ENCODE assay signal across 23 cellular contexts in the genomic region with DNA sequence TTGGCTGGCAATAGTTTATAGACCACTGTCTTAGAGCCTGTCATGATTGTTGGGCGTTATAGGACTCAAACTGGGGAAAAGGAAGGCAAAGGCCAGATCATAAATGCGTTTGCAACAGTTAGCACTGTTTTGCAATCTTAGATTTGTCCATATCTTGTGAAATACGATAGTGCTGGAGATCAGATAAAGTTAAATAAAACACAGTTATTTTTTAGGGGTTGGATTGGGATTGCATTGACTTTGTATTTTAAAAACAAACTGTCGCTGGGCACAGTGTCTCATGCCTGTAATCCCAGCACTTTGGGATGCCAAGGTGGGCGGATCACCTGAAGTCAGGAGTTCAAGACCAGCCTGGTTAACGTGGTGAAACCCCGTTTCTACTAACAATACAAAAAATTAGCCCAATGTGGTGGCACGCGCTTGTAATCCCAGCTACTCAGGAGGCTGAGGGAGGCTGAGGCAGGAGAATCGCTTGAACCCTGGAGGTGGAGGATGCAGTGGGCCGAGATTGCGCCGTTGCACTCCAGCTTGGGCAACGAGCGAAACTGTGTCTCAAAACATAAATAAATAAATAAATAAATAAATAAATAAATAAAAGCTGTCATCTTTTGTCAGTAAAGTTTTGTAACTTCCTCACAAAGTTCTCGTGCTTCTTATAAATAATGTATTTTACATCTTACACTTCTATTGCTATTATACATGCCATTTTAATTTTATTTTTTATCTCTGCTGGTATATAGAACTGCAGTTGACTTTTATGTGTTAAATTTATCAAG.
"Had no signal": no experiment of that assay in that cellular context is flagged by ENCODE, and none has a peak within 500 bp of the region (broad histone marks: within the 10 kb centered on the region; RNA-seq: fewer than 3 reads in every experiment).

No MANE protein-coding gene starts in this region.

- H3K9me3 ChIP-seq: body of pancreas, testis, vagina had no signal

- H3K4me1 Mint-ChIP-seq: activated naive CD4-positive, alpha-beta T cell treated with anti-CD3 and anti-CD28 coated beads, Interleukin-2, amount 10 ng/mL, durations not matched to agents 7 days and 5 days; mesothelial cell of epicardium had no signal

- H3K4me3 ChIP-seq: body of pancreas, cardiac muscle cell, heart right ventricle, testis, vagina had no signal

- H3K27ac ChIP-seq: body of pancreas, cardiac muscle cell, heart right ventricle, testis, vagina had no signal

- H3K27ac Mint-ChIP-seq: activated CD4-positive, alpha-beta memory T cell treated with anti-CD3 and anti-CD28 coated beads for 36 hours; activated naive CD4-positive, alpha-beta T cell treated with anti-CD3 and anti-CD28 coated beads, Interleukin-2, amount 10 ng/mL, durations not matched to agents 7 days and 5 days; activated naive CD8-positive, alpha-beta T cell treated with anti-CD3 and anti-CD28 coated beads, Interleukin-2, amount 50 U/mL, for 24 hours; mesothelial cell of epicardium; progenitor cell of endocrine pancreas had no signal

- H3K4me1 ChIP-seq: body of pancreas, heart right ventricle, testis, vagina had no signal

- H3K36me3 ChIP-seq: vagina had no signal

- H3K27me3 Mint-ChIP-seq: activated CD4-positive, alpha-beta memory T cell treated with anti-CD3 and anti-CD28 coated beads for 36 hours; activated naive CD4-positive, alpha-beta T cell treated with anti-CD3 and anti-CD28 coated beads, Interleukin-2, amount 10 ng/mL, durations not matched to agents 7 days and 5 days; activated naive CD8-positive, alpha-beta T cell treated with anti-CD3 and anti-CD28 coated beads, Interleukin-2, amount 50 U/mL, for 24 hours; dendritic cell treated with granulocyte-macrophage colony-stimulating factor and Interleukin-4, amounts not matched to agents 40 ng/mL and 50 ng/mL, for 4 days; progenitor cell of endocrine pancreas had no signal

- H3K27me3 ChIP-seq: body of pancreas, cardiac muscle cell, heart right ventricle, testis, vagina had no signal

- H3K4me3 Mint-ChIP-seq: activated CD4-positive, alpha-beta memory T cell treated with anti-CD3 and anti-CD28 coated beads for 36 hours; activated naive CD4-positive, alpha-beta T cell treated with anti-CD3 and anti-CD28 coated beads, Interleukin-2, amount 10 ng/mL, durations not matched to agents 7 days and 5 days; activated naive CD8-positive, alpha-beta T cell treated with anti-CD3 and anti-CD28 coated beads, Interleukin-2, amount 50 U/mL, for 24 hours; dendritic cell treated with granulocyte-macrophage colony-stimulating factor and Interleukin-4, amounts not matched to agents 40 ng/mL and 50 ng/mL, for 4 days; mesothelial cell of epicardium; natural killer cell had no signal

- DNase-seq: activated CD4-positive, alpha-beta memory T cell treated with anti-CD3 and anti-CD28 coated beads for 36 hours; activated CD4-positive, alpha-beta T cell treated with anti-CD3 and anti-CD28 coated beads for 4 hours; activated CD4-positive, CD25-positive, alpha-beta regulatory T cell; activated effector memory CD4-positive, alpha-beta T cell treated with Interleukin-2 at 50 U/mL for 16 hours; activated naive CD4-positive, alpha-beta T cell treated with anti-CD3 and anti-CD28 coated beads, Interleukin-2, amount 10 ng/mL, durations not matched to agents 7 days and 5 days; activated naive CD8-positive, alpha-beta T cell treated with anti-CD3 and anti-CD28 coated beads, Interleukin-2, amount 50 U/mL, for 24 hours; activated T-cell treated with anti-CD3 and anti-CD28 coated beads, Interleukin-2, amount 50 U/mL, for 48 hours; anterior cingulate cortex; body of pancreas; effector CD4-positive, alpha-beta T cell; heart right ventricle; natural killer cell; retina; stimulated activated CD4-positive, alpha-beta T cell treated with anti-CD3 and anti-CD28 coated beads, Interleukin-2, amount 100 ng/mL, for 48 hours; stimulated activated CD8-positive, alpha-beta memory T cell treated with anti-CD3 and anti-CD28 coated beads, Interleukin-4, amount 100 ng/mL, for 48 hours; stimulated activated naive CD4-positive, alpha-beta T cell; testis; trophoblast cell had no signal

- ATAC-seq: activated naive CD8-positive, alpha-beta T cell treated with anti-CD3 and anti-CD28 coated beads, Interleukin-2, amount 50 U/mL, for 24 hours; body of pancreas; heart right ventricle; natural killer cell had no signal
